In the genomic region with DNA sequence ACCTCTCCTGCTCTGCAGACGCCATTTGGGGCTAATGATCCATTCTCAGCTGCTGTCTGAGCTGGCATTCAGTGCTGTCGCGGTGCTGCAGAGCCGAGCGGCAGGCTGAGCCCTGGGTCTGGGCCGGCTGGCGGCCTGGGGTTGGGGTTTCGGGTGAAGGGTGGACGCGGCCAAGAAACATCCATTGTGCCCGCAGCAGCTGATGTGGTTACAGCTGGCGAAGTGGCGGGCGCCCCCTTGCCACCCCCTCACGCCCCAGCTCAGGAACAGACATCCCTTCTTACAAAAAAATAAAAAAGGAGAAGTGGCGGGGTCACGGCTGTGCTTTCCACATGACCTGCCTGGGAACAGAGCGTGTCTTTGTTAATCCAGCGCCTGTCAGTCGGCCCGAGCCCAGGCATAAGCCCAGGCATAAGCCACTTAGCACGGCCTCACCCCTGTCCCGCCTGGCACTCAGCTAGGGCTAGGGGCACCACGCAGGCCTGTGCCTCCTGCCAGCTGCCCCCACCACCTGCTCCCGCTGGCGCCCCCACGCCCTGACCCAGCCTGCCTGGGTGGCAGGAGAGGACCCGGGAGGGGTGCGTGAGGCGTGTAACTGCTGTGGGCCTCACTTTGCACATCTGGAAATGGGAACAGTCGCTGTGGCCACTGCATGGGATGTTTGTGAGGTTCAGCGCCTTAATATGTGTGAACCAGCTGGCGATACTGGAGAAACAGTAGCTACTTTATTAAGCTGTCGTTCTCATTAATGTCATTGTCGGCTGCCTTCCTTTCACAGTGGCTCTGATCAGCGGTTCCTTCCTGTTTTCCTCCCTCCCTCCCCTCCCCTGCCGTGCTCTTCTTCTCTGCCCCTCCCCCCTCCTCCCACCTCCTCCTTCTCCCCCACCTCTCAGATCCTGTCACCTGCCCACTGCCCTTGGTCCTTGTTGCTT, we compare ENCODE assay signal across 8 cellular contexts.
DNase-seq lines count a peak whose midpoint lies in the region; ATAC-seq and TF ChIP-seq lines count a peak whose summit lies in the region.

No MANE protein-coding gene starts in this region.

- H3K27ac Mint-ChIP-seq in activated CD8-positive, alpha-beta T cell treated with anti-CD3 and anti-CD28 coated beads for 36 hours, result peak overlapping the region; percentile 59

- POLR2A ChIA-PET in activated CD8-positive, alpha-beta T cell treated with anti-CD3 and anti-CD28 coated beads for 36 hours (lab: Charles Lee), result interaction anchor here (1.2 to 1.3 kb wide), 2 partner anchors 24 to 303 kb away, joined by 3 read pairs; a partner anchor contains a TSS

- H3K9me3 ChIP-seq in transverse colon (no peaks in the 10 kb centered on the region), MM.1S (replicated peaks; ENCODE audit: insufficient read depth, low read length) (no peaks in the 10 kb centered on the region)

- H3K27me3 Mint-ChIP-seq in activated CD8-positive, alpha-beta T cell treated with anti-CD3 and anti-CD28 coated beads for 36 hours, result no peaks in the 10 kb centered on the region

- H3K4me3 ChIP-seq in transverse colon (no peak overlapping the region), MM.1S (ENCODE audit: low read length) (no peak overlapping the region)

- peaks cover 54% of the 10 kb centered on the region for H3K4me1 Mint-ChIP-seq in activated CD8-positive, alpha-beta T cell treated with anti-CD3 and anti-CD28 coated beads for 36 hours (ENCODE audit: low read depth)

- H3K79me2 ChIP-seq in MM.1S (ENCODE audit: low read length), result no peaks in the 10 kb centered on the region

- no peaks in the 10 kb centered on the region for H3K9me2 ChIP-seq in MM.1S (replicated peaks; ENCODE audit: insufficient read depth, low read length)

- H3F3A ChIP-seq in MM.1S (ENCODE audit: insufficient read depth, low read length), result no peaks in the 10 kb centered on the region

- no peak for TF ChIP-seq EP300 in transverse colon (IDR thresholded peaks at IDR 0.05; ENCODE audit: low read depth)

- TF ChIP-seq CTCF in activated CD8-positive, alpha-beta T cell treated with anti-CD3 and anti-CD28 coated beads for 36 hours (IDR thresholded peaks at IDR 0.05), result no peak
- TF ChIP-seq CTCF in transverse colon (IDR thresholded peaks at IDR 0.05) (no peak), MM.1S (IDR thresholded peaks at IDR 0.05; ENCODE audit: low read length) (no peak)

- H3K27ac ChIP-seq in transverse colon, result peak overlapping the region; percentile 18 to 50 (median 38)
- no peak overlapping the region for H3K27ac ChIP-seq in MM.1S (ENCODE audit: low read length)

- H2AFZ ChIP-seq in MM.1S (ENCODE audit: low read length), result no peak overlapping the region

- intact Hi-C loops in activated CD8-positive, alpha-beta T cell treated with anti-CD3 and anti-CD28 coated beads for 36 hours (cut with micrococcal nuclease), result no loop called here
- intact Hi-C loops in transverse colon (cut with DNase I; ENCODE audit: low total_unique reads), result loop anchor here (10.0 kb wide), 1 partner anchor 85 kb away; no protein-coding TSS in a partner anchor

- H3K4me2 ChIP-seq in MM.1S (ENCODE audit: low read depth, low read length), result no peak overlapping the region

- H3K4me1 ChIP-seq in transverse colon, result peaks cover 7 to 59% (median 16%) of the 10 kb centered on the region in 4 donors
- H3K4me1 ChIP-seq in MM.1S (ENCODE audit: low read length), result peaks cover 11% of the 10 kb centered on the region; the same call in 1 of the 2 replicates

- no peak for ATAC-seq in activated CD8-positive, alpha-beta T cell treated with anti-CD3 and anti-CD28 coated beads for 36 hours
- ATAC-seq in GM19467 (IDR thresholded peaks at IDR 0.05; ENCODE audit: unreplicated experiment), result no peak
- ATAC-seq in HG03460 (IDR thresholded peaks at IDR 0.05; ENCODE audit: unreplicated experiment), result no peak

- TF ChIP-seq POLR2A in transverse colon (IDR thresholded peaks at IDR 0.05), result no peak

- H3K27me3 ChIP-seq in transverse colon, result no peaks in the 10 kb centered on the region
- peaks cover 66% of the 10 kb centered on the region for H3K27me3 ChIP-seq in MM.1S (replicated peaks; ENCODE audit: insufficient read depth, low read length)

- no peaks in the 10 kb centered on the region for H4K20me1 ChIP-seq in MM.1S (ENCODE audit: insufficient read depth, low read length)

- 54 to 63% methylated on average over 2 to 34 of the region's 37 CpGs for WGBS in transverse colon (ENCODE audit: low coverage in 1 of 2), 2 donors

- H3K9ac ChIP-seq in MM.1S (ENCODE audit: low read length), result no peak overlapping the region

- peak overlapping the region; percentile 31 for H3K4me3 Mint-ChIP-seq in activated CD8-positive, alpha-beta T cell treated with anti-CD3 and anti-CD28 coated beads for 36 hours

- no peaks in the 10 kb centered on the region for H3K36me3 ChIP-seq in transverse colon
- H3K36me3 ChIP-seq in MM.1S (replicated peaks; ENCODE audit: insufficient read depth, low read length), result no peaks in the 10 kb centered on the region

- no peaks in the 10 kb centered on the region for H3K9me3 Mint-ChIP-seq in activated CD8-positive, alpha-beta T cell treated with anti-CD3 and anti-CD28 coated beads for 36 hours

- no peaks in the 10 kb centered on the region for H3K36me3 Mint-ChIP-seq in activated CD8-positive, alpha-beta T cell treated with anti-CD3 and anti-CD28 coated beads for 36 hours (ENCODE audit: low read depth)

- in situ Hi-C loops in KBM-7 (cut with MboI; ENCODE audit: low pct_unique_long_range_greater_than_20kb, low sequenced_read_pairs), result no loop called here
- in situ Hi-C loops in transverse colon (cut with MboI; ENCODE audit: low pct_ligation_motif_present in 1 of 4, low pct_unique_long_range_greater_than_20kb in 1 of 4, low sequenced_read_pairs in 3 of 4), result no loop called here

- peak; percentile 96 for DNase-seq in Ammon's horn (ENCODE audit: low spot score)
- peak; percentile 96 for DNase-seq in KBM-7
- peak; percentile 44 for DNase-seq in activated CD8-positive, alpha-beta T cell treated with anti-CD3 and anti-CD28 coated beads for 36 hours
- DNase-seq in left kidney (ENCODE audit: low read depth, low spot score), result peak; percentile 78
- DNase-seq in transverse colon, result peak; percentile 48
- no peak for DNase-seq in MM.1S

- CTCF ChIA-PET in activated CD8-positive, alpha-beta T cell treated with anti-CD3 and anti-CD28 coated beads for 36 hours (lab: Charles Lee), result interaction anchor here (1.0 to 5.3 kb wide), 3 partner anchors 12 to 306 kb away, joined by 3 to 32 read pairs (median 6); no protein-coding TSS in a partner anchor
